ENCODE assay signal across 1 cellular context in the genomic region with DNA sequence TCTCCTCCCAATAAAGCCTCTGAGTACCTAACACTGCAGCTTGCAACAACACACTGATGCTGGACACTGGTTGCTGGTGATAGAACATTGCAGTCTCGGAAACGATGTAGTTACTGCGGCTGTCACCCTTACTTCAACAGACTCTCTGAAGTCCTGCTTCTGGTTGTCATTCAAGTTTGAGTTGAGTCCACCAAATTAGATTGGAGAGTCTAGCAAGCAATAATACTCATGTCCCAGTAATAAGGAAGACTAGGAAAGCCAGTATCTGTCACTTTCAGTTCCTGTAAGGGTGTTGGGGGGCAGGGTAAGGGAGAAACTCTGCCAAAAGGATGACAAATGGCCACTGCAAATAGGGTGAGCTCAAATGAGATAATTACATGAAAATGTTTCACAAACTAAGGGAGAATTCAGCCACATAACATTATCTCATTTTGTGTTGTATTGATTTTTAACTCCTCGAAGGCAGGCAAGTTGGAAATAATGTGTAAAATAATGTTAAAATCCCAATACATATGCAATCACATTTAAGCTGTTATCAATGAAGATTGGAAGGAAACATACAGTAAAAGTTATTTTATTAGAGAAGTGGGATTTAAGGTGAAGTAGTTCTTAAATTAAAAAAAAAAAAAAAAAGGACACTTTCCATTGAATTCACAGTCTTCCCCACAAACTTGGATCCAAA.
TF ChIP-seq lines count a peak whose summit lies in the region.

No MANE protein-coding gene starts in this region.

TF ChIP-seq in K562, 482 proteins besides CTCF, POLR2A, EP300 and RAD21 (continued from another document):
- TF ChIP-seq, protein P1, sequence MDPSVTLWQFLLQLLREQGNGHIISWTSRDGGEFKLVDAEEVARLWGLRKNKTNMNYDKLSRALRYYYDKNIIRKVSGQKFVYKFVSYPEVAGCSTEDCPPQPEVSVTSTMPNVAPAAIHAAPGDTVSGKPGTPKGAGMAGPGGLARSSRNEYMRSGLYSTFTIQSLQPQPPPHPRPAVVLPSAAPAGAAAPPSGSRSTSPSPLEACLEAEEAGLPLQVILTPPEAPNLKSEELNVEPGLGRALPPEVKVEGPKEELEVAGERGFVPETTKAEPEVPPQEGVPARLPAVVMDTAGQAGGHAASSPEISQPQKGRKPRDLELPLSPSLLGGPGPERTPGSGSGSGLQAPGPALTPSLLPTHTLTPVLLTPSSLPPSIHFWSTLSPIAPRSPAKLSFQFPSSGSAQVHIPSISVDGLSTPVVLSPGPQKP (CRISPR knock-in tag; IDR thresholded peaks at IDR 0.05) = no peak
- TF ChIP-seq, protein P2, sequence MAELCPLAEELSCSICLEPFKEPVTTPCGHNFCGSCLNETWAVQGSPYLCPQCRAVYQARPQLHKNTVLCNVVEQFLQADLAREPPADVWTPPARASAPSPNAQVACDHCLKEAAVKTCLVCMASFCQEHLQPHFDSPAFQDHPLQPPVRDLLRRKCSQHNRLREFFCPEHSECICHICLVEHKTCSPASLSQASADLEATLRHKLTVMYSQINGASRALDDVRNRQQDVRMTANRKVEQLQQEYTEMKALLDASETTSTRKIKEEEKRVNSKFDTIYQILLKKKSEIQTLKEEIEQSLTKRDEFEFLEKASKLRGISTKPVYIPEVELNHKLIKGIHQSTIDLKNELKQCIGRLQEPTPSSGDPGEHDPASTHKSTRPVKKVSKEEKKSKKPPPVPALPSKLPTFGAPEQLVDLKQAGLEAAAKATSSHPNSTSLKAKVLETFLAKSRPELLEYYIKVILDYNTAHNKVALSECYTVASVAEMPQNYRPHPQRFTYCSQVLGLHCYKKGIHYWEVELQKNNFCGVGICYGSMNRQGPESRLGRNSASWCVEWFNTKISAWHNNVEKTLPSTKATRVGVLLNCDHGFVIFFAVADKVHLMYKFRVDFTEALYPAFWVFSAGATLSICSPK (IDR thresholded peaks at IDR 0.05; ENCODE audit: borderline replicate concordance) = no peak
- TF ChIP-seq POLR2G (IDR thresholded peaks at IDR 0.05; ENCODE audit: low read depth, low read length) (no peak), JUNB (CRISPR knock-in tag; conservative IDR thresholded peaks at IDR 0.05) (no peak), GATAD2B (IDR thresholded peaks at IDR 0.05; ENCODE audit: borderline replicate concordance) (no peak), ZNF347 (CRISPR knock-in tag; IDR thresholded peaks at IDR 0.05; ENCODE audit: low read depth) (no peak), XRCC4 (IDR thresholded peaks at IDR 0.05; ENCODE audit: extremely low read depth, insufficient read depth, insufficient read length) (no peak), POLR2H (tag; IDR thresholded peaks at IDR 0.05; ENCODE audit: low read depth) (no peak), MTA1 (IDR thresholded peaks at IDR 0.05; ENCODE audit: borderline replicate concordance) (no peak), PHF20 (IDR thresholded peaks at IDR 0.05; ENCODE audit: partially characterized antibody) (no peak), PHTF2 (CRISPR knock-in tag; IDR thresholded peaks at IDR 0.05) (no peak), NR4A1 (CRISPR knock-in tag; IDR thresholded peaks at IDR 0.05) (no peak), NR4A1 (tag; IDR thresholded peaks at IDR 0.05) (no peak)
- TF ChIP-seq, protein P3, sequence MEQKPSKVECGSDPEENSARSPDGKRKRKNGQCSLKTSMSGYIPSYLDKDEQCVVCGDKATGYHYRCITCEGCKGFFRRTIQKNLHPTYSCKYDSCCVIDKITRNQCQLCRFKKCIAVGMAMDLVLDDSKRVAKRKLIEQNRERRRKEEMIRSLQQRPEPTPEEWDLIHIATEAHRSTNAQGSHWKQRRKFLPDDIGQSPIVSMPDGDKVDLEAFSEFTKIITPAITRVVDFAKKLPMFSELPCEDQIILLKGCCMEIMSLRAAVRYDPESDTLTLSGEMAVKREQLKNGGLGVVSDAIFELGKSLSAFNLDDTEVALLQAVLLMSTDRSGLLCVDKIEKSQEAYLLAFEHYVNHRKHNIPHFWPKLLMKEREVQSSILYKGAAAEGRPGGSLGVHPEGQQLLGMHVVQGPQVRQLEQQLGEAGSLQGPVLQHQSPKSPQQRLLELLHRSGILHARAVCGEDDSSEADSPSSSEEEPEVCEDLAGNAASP (IDR thresholded peaks at IDR 0.05) = no peak
- TF ChIP-seq, protein P4, sequence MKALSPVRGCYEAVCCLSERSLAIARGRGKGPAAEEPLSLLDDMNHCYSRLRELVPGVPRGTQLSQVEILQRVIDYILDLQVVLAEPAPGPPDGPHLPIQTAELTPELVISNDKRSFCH (CRISPR knock-in tag; IDR thresholded peaks at IDR 0.05) = no peak
- TF ChIP-seq, protein P4 (tag; IDR thresholded peaks at IDR 0.05) = no peak
- TF ChIP-seq, protein P5, sequence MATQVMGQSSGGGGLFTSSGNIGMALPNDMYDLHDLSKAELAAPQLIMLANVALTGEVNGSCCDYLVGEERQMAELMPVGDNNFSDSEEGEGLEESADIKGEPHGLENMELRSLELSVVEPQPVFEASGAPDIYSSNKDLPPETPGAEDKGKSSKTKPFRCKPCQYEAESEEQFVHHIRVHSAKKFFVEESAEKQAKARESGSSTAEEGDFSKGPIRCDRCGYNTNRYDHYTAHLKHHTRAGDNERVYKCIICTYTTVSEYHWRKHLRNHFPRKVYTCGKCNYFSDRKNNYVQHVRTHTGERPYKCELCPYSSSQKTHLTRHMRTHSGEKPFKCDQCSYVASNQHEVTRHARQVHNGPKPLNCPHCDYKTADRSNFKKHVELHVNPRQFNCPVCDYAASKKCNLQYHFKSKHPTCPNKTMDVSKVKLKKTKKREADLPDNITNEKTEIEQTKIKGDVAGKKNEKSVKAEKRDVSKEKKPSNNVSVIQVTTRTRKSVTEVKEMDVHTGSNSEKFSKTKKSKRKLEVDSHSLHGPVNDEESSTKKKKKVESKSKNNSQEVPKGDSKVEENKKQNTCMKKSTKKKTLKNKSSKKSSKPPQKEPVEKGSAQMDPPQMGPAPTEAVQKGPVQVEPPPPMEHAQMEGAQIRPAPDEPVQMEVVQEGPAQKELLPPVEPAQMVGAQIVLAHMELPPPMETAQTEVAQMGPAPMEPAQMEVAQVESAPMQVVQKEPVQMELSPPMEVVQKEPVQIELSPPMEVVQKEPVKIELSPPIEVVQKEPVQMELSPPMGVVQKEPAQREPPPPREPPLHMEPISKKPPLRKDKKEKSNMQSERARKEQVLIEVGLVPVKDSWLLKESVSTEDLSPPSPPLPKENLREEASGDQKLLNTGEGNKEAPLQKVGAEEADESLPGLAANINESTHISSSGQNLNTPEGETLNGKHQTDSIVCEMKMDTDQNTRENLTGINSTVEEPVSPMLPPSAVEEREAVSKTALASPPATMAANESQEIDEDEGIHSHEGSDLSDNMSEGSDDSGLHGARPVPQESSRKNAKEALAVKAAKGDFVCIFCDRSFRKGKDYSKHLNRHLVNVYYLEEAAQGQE (CRISPR knock-in tag; IDR thresholded peaks at IDR 0.05; ENCODE audit: low read depth) = no peak
- TF ChIP-seq, protein P6, sequence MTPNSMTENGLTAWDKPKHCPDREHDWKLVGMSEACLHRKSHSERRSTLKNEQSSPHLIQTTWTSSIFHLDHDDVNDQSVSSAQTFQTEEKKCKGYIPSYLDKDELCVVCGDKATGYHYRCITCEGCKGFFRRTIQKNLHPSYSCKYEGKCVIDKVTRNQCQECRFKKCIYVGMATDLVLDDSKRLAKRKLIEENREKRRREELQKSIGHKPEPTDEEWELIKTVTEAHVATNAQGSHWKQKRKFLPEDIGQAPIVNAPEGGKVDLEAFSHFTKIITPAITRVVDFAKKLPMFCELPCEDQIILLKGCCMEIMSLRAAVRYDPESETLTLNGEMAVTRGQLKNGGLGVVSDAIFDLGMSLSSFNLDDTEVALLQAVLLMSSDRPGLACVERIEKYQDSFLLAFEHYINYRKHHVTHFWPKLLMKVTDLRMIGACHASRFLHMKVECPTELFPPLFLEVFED (CRISPR knock-in tag; conservative IDR thresholded peaks at IDR 0.05) = no peak
- TF ChIP-seq, protein P7, sequence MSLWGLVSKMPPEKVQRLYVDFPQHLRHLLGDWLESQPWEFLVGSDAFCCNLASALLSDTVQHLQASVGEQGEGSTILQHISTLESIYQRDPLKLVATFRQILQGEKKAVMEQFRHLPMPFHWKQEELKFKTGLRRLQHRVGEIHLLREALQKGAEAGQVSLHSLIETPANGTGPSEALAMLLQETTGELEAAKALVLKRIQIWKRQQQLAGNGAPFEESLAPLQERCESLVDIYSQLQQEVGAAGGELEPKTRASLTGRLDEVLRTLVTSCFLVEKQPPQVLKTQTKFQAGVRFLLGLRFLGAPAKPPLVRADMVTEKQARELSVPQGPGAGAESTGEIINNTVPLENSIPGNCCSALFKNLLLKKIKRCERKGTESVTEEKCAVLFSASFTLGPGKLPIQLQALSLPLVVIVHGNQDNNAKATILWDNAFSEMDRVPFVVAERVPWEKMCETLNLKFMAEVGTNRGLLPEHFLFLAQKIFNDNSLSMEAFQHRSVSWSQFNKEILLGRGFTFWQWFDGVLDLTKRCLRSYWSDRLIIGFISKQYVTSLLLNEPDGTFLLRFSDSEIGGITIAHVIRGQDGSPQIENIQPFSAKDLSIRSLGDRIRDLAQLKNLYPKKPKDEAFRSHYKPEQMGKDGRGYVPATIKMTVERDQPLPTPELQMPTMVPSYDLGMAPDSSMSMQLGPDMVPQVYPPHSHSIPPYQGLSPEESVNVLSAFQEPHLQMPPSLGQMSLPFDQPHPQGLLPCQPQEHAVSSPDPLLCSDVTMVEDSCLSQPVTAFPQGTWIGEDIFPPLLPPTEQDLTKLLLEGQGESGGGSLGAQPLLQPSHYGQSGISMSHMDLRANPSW (CRISPR knock-in tag; IDR thresholded peaks at IDR 0.05) = no peak
